Comparison of ENCODE assay signal across 16 cellular contexts in genomic region chr13:21677075-21677628, GRCh38. TPM values are rescaled to one million over a fixed set of nuclear protein-coding genes. Genes with fewer than 3 reads are reported as not detected.
DNase-seq lines count a peak whose midpoint lies in the region; FAIRE-seq and TF ChIP-seq lines count a peak whose summit lies in the region.
"Had no signal": no experiment of that assay in that cellular context is flagged by ENCODE, and none has a peak within 500 bp of the region (broad histone marks: within the 10 kb centered on the region; RNA-seq: fewer than 3 reads in every experiment).

No MANE protein-coding gene starts in this region.

- H3K4ac ChIP-seq in H1 (replicated peaks; ENCODE audit: insufficient read length, low read depth, low read length): no peak overlapping the region

- POLR2A ChIA-PET in H1 (lab: Charles Lee; ENCODE audit: partially characterized antibody): no interaction called here

- H3K9me3 ChIP-seq in BLaER1: no peaks in the 10 kb centered on the region
- no peaks in the 10 kb centered on the region for H3K9me3 ChIP-seq in BLaER1 treated with 17β-estradiol and CSF1 and Interleukin-3, amounts not matched to agents 10 nM and 100 nM (replicated peaks in 1 of 11)
- no peaks in the 10 kb centered on the region for H3K9me3 ChIP-seq in H1 (ENCODE audit: insufficient read depth in 2 of 2, low read depth in 1 of 2, low read length in 1 of 2)
- H3K9me3 ChIP-seq in neural progenitor cell (ENCODE audit: low read depth): no peaks in the 10 kb centered on the region
- H3K9me3 ChIP-seq: Peyer's patch had no signal

- H4K20me1 ChIP-seq in BLaER1: peaks cover 80% of the 10 kb centered on the region
- H4K20me1 ChIP-seq in BLaER1 treated with 17β-estradiol and CSF1 and Interleukin-3, amounts not matched to agents 10 nM and 100 nM: peaks cover 0 to 89% (median 56%) of the 10 kb centered on the region in 11 experiments; a peak in 16 of 22 replicates
- H4K20me1 ChIP-seq in H1 (replicated peaks in 1 of 2; ENCODE audit: control insufficient read depth in 1 of 2, insufficient read depth in 2 of 2, low read length in 2 of 2): peaks cover 3 to 5% of the 10 kb centered on the region in 2 experiments
- peaks cover 19% of the 10 kb centered on the region for H4K20me1 ChIP-seq in neural progenitor cell (ENCODE audit: low read depth)

- H3K79me1 ChIP-seq in H1 (ENCODE audit: low read depth, low read length): no peaks in the 10 kb centered on the region

- no peak for TF ChIP-seq CTCF in H1 (IDR thresholded peaks at IDR 0.05; ENCODE audit: control extremely low read depth in 1 of 3, insufficient read depth in 1 of 3, low read depth in 1 of 3, low read length in 3 of 3)
- TF ChIP-seq CTCF in neural crest cell (conservative IDR thresholded peaks at IDR 0.05): no peak
- TF ChIP-seq CTCF in neural progenitor cell (IDR thresholded peaks at IDR 0.05): no peak

- H3K9ac ChIP-seq in BLaER1 (peak overlapping the region; percentile 82), H1 (replicated peaks in 1 of 4; ENCODE audit: extremely low read depth in 1 of 4, low read depth in 3 of 4, low read length in 3 of 4) (no peak overlapping the region), neural progenitor cell (no peak overlapping the region)
- H3K9ac ChIP-seq in BLaER1 treated with 17β-estradiol and CSF1 and Interleukin-3, amounts not matched to agents 10 nM and 100 nM: peak overlapping the region in 8 of 11 experiments; percentile 97 to 100 (median 98); a peak in 15 of 22 replicates

- peak overlapping the region; percentile 97 for H3K4me2 ChIP-seq in BLaER1
- peak overlapping the region; percentile 79 to 97 (median 91) for H3K4me2 ChIP-seq in BLaER1 treated with 17β-estradiol and CSF1 and Interleukin-3, amounts not matched to agents 10 nM and 100 nM
- H3K4me2 ChIP-seq in H1 (ENCODE audit: insufficient read depth in 1 of 2, low read depth in 2 of 2, low read length in 2 of 2): no peak overlapping the region
- H3K4me2 ChIP-seq in neural progenitor cell: no peak overlapping the region

- WGBS in H1 (ENCODE audit: extremely low coverage in 1 of 2, insufficient coverage in 1 of 2, insufficient read length in 1 of 2, insufficient replicate concordance in 2 of 2, low coverage in 1 of 2, low lambda C conversion rate in 2 of 2, missing lambda C conversion rate in 1 of 2), 2 experiments: 78% methylated on average over 3 of the region's 3 CpGs; no CpG with 5 or more reads in 1 of the 2 experiments

- H3K79me2 ChIP-seq in H1 (ENCODE audit: control insufficient read depth in 1 of 2, insufficient read depth in 2 of 2, low read length in 2 of 2) (no peaks in the 10 kb centered on the region), neural progenitor cell (ENCODE audit: low read depth) (no peaks in the 10 kb centered on the region)

- no peak overlapping the region for H3K56ac ChIP-seq in H1 (replicated peaks; ENCODE audit: insufficient read length, low read depth, low read length)

- H3K27ac ChIP-seq in BLaER1 (peak overlapping the region; percentile 33), H1 (ENCODE audit: low read depth, low read length) (no peak overlapping the region), neural progenitor cell (no peak overlapping the region)
- H3K27ac ChIP-seq in BLaER1 treated with 17β-estradiol and CSF1 and Interleukin-3, amounts not matched to agents 10 nM and 100 nM: peak overlapping the region in 9 of 11 experiments; percentile 29 to 99 (median 99); a peak in 17 of 22 replicates

- peak overlapping the region; percentile 83 for H3K4me3 Mint-ChIP-seq in neural crest cell
- H3K4me3 Mint-ChIP-seq in neural progenitor cell: no peak overlapping the region

- no peak overlapping the region for H3K14ac ChIP-seq in H1 (ENCODE audit: insufficient read length)

- peaks cover 2% of the 10 kb centered on the region for H3K36me3 Mint-ChIP-seq in neural crest cell (ENCODE audit: low read depth)
- peaks cover 5% of the 10 kb centered on the region for H3K36me3 Mint-ChIP-seq in neural progenitor cell

- no peaks in the 10 kb centered on the region for H3K9me3 Mint-ChIP-seq in neural crest cell
- H3K9me3 Mint-ChIP-seq in neural progenitor cell: no peaks in the 10 kb centered on the region
- H3K9me3 Mint-ChIP-seq: IgD-negative memory B cell had no signal

- no peak overlapping the region for H3K23ac ChIP-seq in H1 (ENCODE audit: insufficient read length)

- no peak overlapping the region for H4K8ac ChIP-seq in H1 (ENCODE audit: extremely low read depth, insufficient read depth, low read length)

- H3K36me3 ChIP-seq in BLaER1 (peaks cover 42% of the 10 kb centered on the region), H1 (ENCODE audit: control insufficient read depth in 2 of 4, insufficient read depth in 4 of 4, low read length in 3 of 4) (no peaks in the 10 kb centered on the region), neural progenitor cell (no peaks in the 10 kb centered on the region)
- peaks cover 0 to 54% (median 37%) of the 10 kb centered on the region in 11 experiments; a peak in 18 of 22 replicates for H3K36me3 ChIP-seq in BLaER1 treated with 17β-estradiol and CSF1 and Interleukin-3, amounts not matched to agents 10 nM and 100 nM
- H3K36me3 ChIP-seq: Peyer's patch had no signal

- H3K4me3 ChIP-seq in BLaER1: peak overlapping the region; percentile 80
- H3K4me3 ChIP-seq in BLaER1 treated with 17β-estradiol and CSF1 and Interleukin-3, amounts not matched to agents 10 nM and 100 nM: peak overlapping the region in 7 of 10 experiments; percentile 77 to 93 (median 90); a peak in 14 of 20 replicates
- H3K4me3 ChIP-seq in H1 (ENCODE audit: extremely low read depth in 1 of 4, insufficient read depth in 2 of 4, low read depth in 3 of 4, low read length in 4 of 4): no peak overlapping the region
- no peak overlapping the region for H3K4me3 ChIP-seq in neural progenitor cell
- H3K4me3 ChIP-seq: Peyer's patch had no signal

- H3K27me3 ChIP-seq in BLaER1 (no peaks in the 10 kb centered on the region), H1 (replicated peaks in 1 of 4; ENCODE audit: control insufficient read depth in 3 of 4, extremely low read depth in 1 of 4, insufficient read depth in 3 of 4, low read length in 3 of 4) (peaks cover 19 to 49% (median 47%) of the 10 kb centered on the region in 4 experiments), neural progenitor cell (peaks cover 65% of the 10 kb centered on the region)
- H3K27me3 ChIP-seq in BLaER1 treated with 17β-estradiol and CSF1 and Interleukin-3, amounts not matched to agents 10 nM and 100 nM: peaks cover 0 to 9% (median 0%) of the 10 kb centered on the region in 11 experiments; a peak in 2 of 22 replicates
- H3K27me3 ChIP-seq: Peyer's patch had no signal

- no peak overlapping the region for H3K18ac ChIP-seq in H1 (ENCODE audit: extremely low read depth, low read length)

- no peak overlapping the region for H2BK20ac ChIP-seq in H1 (ENCODE audit: low read length)

- no peak overlapping the region for H2AFZ ChIP-seq in H1 (ENCODE audit: low read length)
- no peak overlapping the region for H2AFZ ChIP-seq in neural progenitor cell (replicated peaks)

- H3K23me2 ChIP-seq in H1 (ENCODE audit: low read depth, low read length): peaks cover 13% of the 10 kb centered on the region; the same call in 1 of the 2 replicates

- DNase-seq in H1 (ENCODE audit: low read depth in 1 of 2, low spot score in 2 of 2) (no peak), neural crest cell (ENCODE audit: low read depth, low spot score) (no peak), iPS-NIHi11 (ENCODE audit: low spot score) (no peak), SIG-M5 (lab: John Stamatoyannopoulos, UW) (no peak), neural progenitor cell (ENCODE audit: low spot score) (no peak)
- DNase-seq: MV-4-11, NCI-H1694, NCI-H2171, NCI-H774 had no signal

- H2BK15ac ChIP-seq in H1 (ENCODE audit: low read length): peak overlapping the region; percentile 77; the same call in 1 of the 2 replicates

- no peak for TF ChIP-seq POLR2A in H1 (IDR thresholded peaks at IDR 0.05; ENCODE audit: control extremely low read depth in 1 of 2, low read depth in 2 of 2, low read length in 2 of 2)

- no peak for TF ChIP-seq EP300 in H1 (IDR thresholded peaks at IDR 0.05; ENCODE audit: borderline replicate concordance in 1 of 2, low read depth in 2 of 2, low read length in 2 of 2)

- FAIRE-seq in H1 (lab: Jason Lieb, UNC): no peak
- FAIRE-seq: D721Med, GM19239 had no signal

- no peak overlapping the region for H2AK5ac ChIP-seq in H1 (ENCODE audit: low read depth, low read length)

- peaks cover 17% of the 10 kb centered on the region for H3K4me1 Mint-ChIP-seq in neural crest cell
- peaks cover 24% of the 10 kb centered on the region for H3K4me1 Mint-ChIP-seq in neural progenitor cell

- TF ChIP-seq RAD21 in H1 (IDR thresholded peaks at IDR 0.05 in 1 of 2, conservative IDR thresholded peaks at IDR 0.05 in 1 of 2; ENCODE audit: low read depth in 2 of 2, low read length in 2 of 2): no peak

- no peak overlapping the region for H4K91ac ChIP-seq in H1 (replicated peaks; ENCODE audit: insufficient read length, low read length)

- H2BK12ac ChIP-seq in H1 (ENCODE audit: low read depth, low read length): no peak overlapping the region

- H2BK120ac ChIP-seq in H1 (replicated peaks; ENCODE audit: low read depth, low read length): no peak overlapping the region

- no peak overlapping the region for H4K5ac ChIP-seq in H1 (ENCODE audit: insufficient read length, low read depth, low read length)

- H3K4me1 ChIP-seq in BLaER1 (peaks cover 58% of the 10 kb centered on the region), H1 (replicated peaks in 1 of 4; ENCODE audit: control insufficient read depth in 3 of 4, insufficient read depth in 4 of 4, low read length in 3 of 4) (peaks cover 0 to 13% (median 5%) of the 10 kb centered on the region in 4 experiments; a peak in 5 of 7 replicates), neural progenitor cell (peaks cover 12% of the 10 kb centered on the region)
- peaks cover 37 to 60% (median 42%) of the 10 kb centered on the region in 10 experiments for H3K4me1 ChIP-seq in BLaER1 treated with 17β-estradiol and CSF1 and Interleukin-3, amounts not matched to agents 10 nM and 100 nM

- H3K27me3 Mint-ChIP-seq in neural crest cell (ENCODE audit: low read depth) (peaks cover 51% of the 10 kb centered on the region), neural progenitor cell (ENCODE audit: insufficient read depth, low read depth) (peaks cover 18% of the 10 kb centered on the region)

- peaks cover 12% of the 10 kb centered on the region for H3F3A ChIP-seq in neural progenitor cell (ENCODE audit: low read depth)

- no peak overlapping the region for H2BK5ac ChIP-seq in H1 (ENCODE audit: low read depth, low read length)

- no peak overlapping the region for H3K27ac Mint-ChIP-seq in neural crest cell (ENCODE audit: unreplicated experiment)
- H3K27ac Mint-ChIP-seq in neural progenitor cell: no peak overlapping the region
- H3K27ac Mint-ChIP-seq: IgD-negative memory B cell had no signal

- CTCF ChIA-PET in H1 (lab: Charles Lee; ENCODE audit: partially characterized antibody): interaction anchor here (0.5 to 5.7 kb wide), 27 partner anchors 9 to 1335 kb away, joined by 3 to 41 read pairs (median 3); no protein-coding TSS in a partner anchor

RNA-seq across cellular contexts. Expression of gene FGF9, which starts 6.3 kb away (rescaled TPM):
- 0.08 TPM in 1 of 2 replicates, not detected in the other for total RNA-seq in H1 (2021; fragmentation: NEBNext Ultra II Directional; extraction: Animal tissue kit (Norgen Biotek cat#: 25700))
- 0.02 TPM in 1 of 2 replicates, not detected in the other for polyA plus RNA-seq in H1 (2011; rRNA removed)
- 0.03 TPM for polyA plus RNA-seq in H1 (2011; cell fraction: cytosol; rRNA removed)
- polyA plus RNA-seq in H1 (2011; cell fraction: nucleus; rRNA removed): 0.04 TPM
- 0.23 to 0.33 TPM in 2 of 4 replicates, not detected in the others for polyA plus RNA-seq in H1 (2012, experiment 1 of 2)
- polyA plus RNA-seq in H1 (2012, experiment 2 of 2): 0.31 TPM
- polyA plus RNA-seq in H1 (2013, experiment 1 of 2): 0.18 TPM
- polyA plus RNA-seq in H1 (2013, experiment 2 of 2): 0.06 TPM
- 0.06 TPM in 1 of 2 replicates, not detected in the other for polyA minus RNA-seq in H1 (2011; rRNA and poly(A)+ RNA removed)
- polyA minus RNA-seq in H1 (2011; cell fraction: cytosol; rRNA and poly(A)+ RNA removed): not detected
- polyA minus RNA-seq in H1 (2011; cell fraction: nucleus; rRNA and poly(A)+ RNA removed): not detected
- total RNA-seq in neural crest cell (3.7 and 5.0 TPM in 2 replicates), neural progenitor cell (ENCODE audit: low replicate concordance) (2.1 and 2.4 TPM in 2 replicates)
- total RNA-seq: M059J had no signal

Comparison
In these comparisons a context has a peak if more than half of its experiments do, and no peak if none do; other contexts are left out.
1. H3K27ac ChIP-seq: peak in BLaER1 (single experiment) and BLaER1 treated with 17β-estradiol and CSF1 and Interleukin-3, amounts not matched to agents 10 nM and 100 nM (9 of 11); none in H1 (single experiment) and neural progenitor cell (single experiment).
2. H3K4me2 ChIP-seq: peak in BLaER1 (single experiment) and BLaER1 treated with 17β-estradiol and CSF1 and Interleukin-3, amounts not matched to agents 10 nM and 100 nM (11 of 11); none in H1 (0 of 2) and neural progenitor cell (single experiment).
3. H3K4me3 ChIP-seq: peak in BLaER1 (single experiment) and BLaER1 treated with 17β-estradiol and CSF1 and Interleukin-3, amounts not matched to agents 10 nM and 100 nM (7 of 10); none in H1 (0 of 4) and neural progenitor cell (single experiment).
4. H3K9ac ChIP-seq: peak in BLaER1 (single experiment) and BLaER1 treated with 17β-estradiol and CSF1 and Interleukin-3, amounts not matched to agents 10 nM and 100 nM (8 of 11); none in H1 (0 of 4) and neural progenitor cell (single experiment).